ENCODE assay signal across 9 cellular contexts in the genomic region with DNA sequence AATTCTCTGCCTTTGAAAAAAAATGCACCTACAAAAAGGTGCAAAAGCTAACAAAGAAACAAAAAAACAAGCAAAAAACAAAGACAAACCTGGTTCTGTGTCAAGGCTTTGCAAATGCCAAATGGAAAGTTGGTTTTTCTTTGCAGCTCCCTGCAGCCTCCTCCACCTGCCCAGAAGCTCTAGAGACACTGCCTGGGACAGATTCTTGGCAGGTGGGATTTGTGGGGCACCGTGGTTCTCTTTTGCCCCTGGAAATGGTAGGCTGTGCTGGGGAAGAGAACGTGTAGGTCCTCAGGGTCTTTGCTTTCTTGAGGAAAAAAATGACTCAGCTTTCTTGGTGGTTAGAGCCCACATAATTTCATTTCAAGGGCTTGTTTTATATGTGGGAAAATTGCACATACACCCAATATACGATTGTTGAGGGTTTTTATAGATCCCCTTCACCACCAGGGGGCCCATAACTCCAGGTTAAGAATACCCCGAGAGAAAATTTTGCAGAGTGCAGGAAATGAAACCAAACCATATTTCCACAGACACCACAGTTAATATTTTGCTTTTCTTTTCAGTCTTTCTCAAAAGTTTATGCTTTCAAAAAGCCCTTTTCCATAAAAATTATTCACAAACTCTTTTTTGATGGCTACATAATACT. TPM values are rescaled to one million over a fixed set of nuclear protein-coding genes. Genes with fewer than 3 reads are reported as not detected.
DNase-seq lines count a peak whose midpoint lies in the region; ATAC-seq and TF ChIP-seq lines count a peak whose summit lies in the region.
"Had no signal": no experiment of that assay in that cellular context is flagged by ENCODE, and none has a peak within 500 bp of the region (broad histone marks: within the 10 kb centered on the region; RNA-seq: fewer than 3 reads in every experiment).

No MANE protein-coding gene starts in this region.

- H3K36me3 Mint-ChIP-seq in Calu3 (ENCODE audit: insufficient read depth, unreplicated experiment) (no peaks in the 10 kb centered on the region), chondrocyte (ENCODE audit: low read depth) (peaks cover 2% of the 10 kb centered on the region), mesothelial cell of epicardium (no peaks in the 10 kb centered on the region)

- CTCF ChIA-PET in Calu3 (lab: Charles Lee) = interaction anchor here (0.7 kb wide), 1 partner anchor 71 kb away, joined by 3 read pairs; no protein-coding TSS in a partner anchor

- H3K9me3 Mint-ChIP-seq in Calu3 (ENCODE audit: low read depth, unreplicated experiment) (no peaks in the 10 kb centered on the region), chondrocyte (ENCODE audit: low read depth) (peaks cover 3% of the 10 kb centered on the region), mesothelial cell of epicardium (peaks cover 10% of the 10 kb centered on the region)
- H3K9me3 Mint-ChIP-seq: stimulated activated naive CD8-positive, alpha-beta T cell treated with anti-CD3 and anti-CD28 coated beads, Interleukin-15, Interleukin-2, amounts not matched to agents 100 ng/mL and 50 ng/mL, for 24 hours had no signal

- BruUV-seq in Calu3 (replicated peaks; lab: Mats Ljungman, UMichigan) = no TSS peak

- H3K27me3 Mint-ChIP-seq in Calu3 (ENCODE audit: unreplicated experiment) (peaks cover 25% of the 10 kb centered on the region), chondrocyte (ENCODE audit: low read depth) (peaks cover 7% of the 10 kb centered on the region), mesothelial cell of epicardium (ENCODE audit: low read depth) (peaks cover 7% of the 10 kb centered on the region)

- intact Hi-C loops in Calu3 (cut with micrococcal nuclease; ENCODE audit: unreplicated experiment) = loop anchor here (5.0 kb wide), 1 partner anchor 684 kb away; no protein-coding TSS in a partner anchor

- H3K27ac Mint-ChIP-seq in Calu3 (ENCODE audit: unreplicated experiment) (no peak overlapping the region), chondrocyte (ENCODE audit: unreplicated experiment) (no peak overlapping the region), mesothelial cell of epicardium (no peak overlapping the region)
- H3K27ac Mint-ChIP-seq: stimulated activated naive CD8-positive, alpha-beta T cell treated with anti-CD3 and anti-CD28 coated beads, Interleukin-15, Interleukin-2, amounts not matched to agents 100 ng/mL and 50 ng/mL, for 24 hours had no signal

- H3K4me1 Mint-ChIP-seq in Calu3 (ENCODE audit: low read depth, unreplicated experiment) = no peaks in the 10 kb centered on the region
- H3K4me1 Mint-ChIP-seq in chondrocyte (ENCODE audit: low read depth) = no peaks in the 10 kb centered on the region
- H3K4me1 Mint-ChIP-seq in mesothelial cell of epicardium = no peaks in the 10 kb centered on the region

- H3K4me3 Mint-ChIP-seq in Calu3 (ENCODE audit: low read depth, unreplicated experiment) = no peak overlapping the region
- no peak overlapping the region for H3K4me3 Mint-ChIP-seq in chondrocyte (ENCODE audit: unreplicated experiment)
- H3K4me3 Mint-ChIP-seq in mesothelial cell of epicardium = no peak overlapping the region
- H3K4me3 Mint-ChIP-seq: stimulated activated naive CD8-positive, alpha-beta T cell treated with anti-CD3 and anti-CD28 coated beads, Interleukin-15, Interleukin-2, amounts not matched to agents 100 ng/mL and 50 ng/mL, for 24 hours had no signal

- peak; percentile 53 for DNase-seq in Calu3
- peak; percentile 47 for DNase-seq in HT-29 (ENCODE audit: low spot score)
- DNase-seq in T1000 (lab: John Stamatoyannopoulos, UW) = peak; percentile 34
- no peak for DNase-seq in chondrocyte (ENCODE audit: low spot score)
- DNase-seq in mesothelial cell of epicardium (ENCODE audit: low spot score in 2 of 2, unreplicated experiment in 2 of 2) = no peak
- peak; percentile 59 for DNase-seq in stromal cell of bone marrow (ENCODE audit: low read depth)

- TF ChIP-seq CTCF in Calu3 (IDR thresholded peaks at IDR 0.05; ENCODE audit: unreplicated experiment) (peak; percentile 28), chondrocyte (IDR thresholded peaks at IDR 0.05) (peak; percentile 89), mesothelial cell of epicardium (IDR thresholded peaks at IDR 0.05; ENCODE audit: unreplicated experiment) (peak; percentile 80)

- peak; percentile 76 for ATAC-seq in GM19397 (IDR thresholded peaks at IDR 0.05; ENCODE audit: unreplicated experiment)
- no peak for ATAC-seq in HG03457 (IDR thresholded peaks at IDR 0.05; ENCODE audit: unreplicated experiment)

RNA-seq across cellular contexts. Expression of a gene that starts 58.7 kb away (rescaled TPM):
- total RNA-seq in Calu3 (2022) = 1.4 TPM in 2 replicates
- total RNA-seq in HT-29 (2014; rRNA removed; shearing (Covaris generic)) = not detected in 2 replicates
- total RNA-seq in chondrocyte = 0.36 to 0.70 TPM (median 0.50 TPM) in 3 replicates
- 2.0 to 2.6 TPM (median 2.2 TPM) in 3 replicates for total RNA-seq in mesothelial cell of epicardium

Comparison
In these comparisons a context has a peak if more than half of its experiments do, and no peak if none do; other contexts are left out.
1. DNase-seq: peak in Calu3 (single experiment), HT-29 (single experiment), T1000 (single experiment) and stromal cell of bone marrow (single experiment); none in chondrocyte (single experiment) and mesothelial cell of epicardium (0 of 2).
2. CTCF ChIP-seq: peak in every context shown above with its lines; median percentile 89 in chondrocyte; 80 in mesothelial cell of epicardium; 28 in Calu3.